ENCODE assay signal across 1 cellular context in genomic region chr6:17584241-17584803, GRCh38.
TF ChIP-seq lines count a peak whose summit lies in the region.

No MANE protein-coding gene starts in this region.

TF ChIP-seq in H1, 55 proteins besides CTCF, POLR2A, EP300 and RAD21 (continued from another document):
- peak; percentile 19 for TF ChIP-seq CHD7 (IDR thresholded peaks at IDR 0.05; ENCODE audit: insufficient replicate concordance, low read length)
TF ChIP-seq in H1: peak in this region for 1.
